17 cellular contexts compared by ENCODE assay signal in the genomic region with DNA sequence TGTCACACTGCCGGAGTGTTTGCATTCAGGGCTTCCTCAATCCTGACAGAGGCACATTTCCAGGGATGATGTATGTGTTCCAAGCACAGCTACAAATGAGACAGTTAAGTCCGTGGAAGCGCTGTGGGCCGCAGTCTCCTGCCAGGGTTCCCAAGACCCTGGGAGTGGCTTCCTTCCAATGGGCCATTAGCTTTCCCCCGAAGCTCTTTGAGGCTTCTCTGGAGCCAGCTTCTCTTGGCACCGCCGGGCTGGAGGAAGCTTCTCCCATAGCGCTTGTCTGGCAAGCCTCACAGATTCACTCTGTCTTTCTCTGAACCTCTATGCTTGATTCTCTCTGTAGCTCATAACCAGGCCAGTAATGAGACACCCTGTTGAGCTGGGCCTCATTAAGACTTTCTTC.
"Had no signal": no experiment of that assay in that cellular context is flagged by ENCODE, and none has a peak within 500 bp of the region (broad histone marks: within the 10 kb centered on the region; RNA-seq: fewer than 3 reads in every experiment).

No MANE protein-coding gene starts in this region.

- H3K4me3 ChIP-seq: adrenal gland, suprapubic skin, transverse colon, uterus had no signal

- H3K27ac ChIP-seq: adrenal gland, brain microvascular endothelial cell, parathyroid adenoma, suprapubic skin, transverse colon, uterus had no signal

- ATAC-seq: activated CD4-positive, alpha-beta T cell treated with anti-CD3 and anti-CD28 coated beads for 36 hours; activated naive CD4-positive, alpha-beta T cell treated with anti-CD3 and anti-CD28 coated beads, Interleukin-2, amount 50 U/mL, for 72 hours; left cardiac atrium; naive thymus-derived CD8-positive, alpha-beta T cell; T-cell; WTC11 had no signal

- DNase-seq: activated CD4-positive, alpha-beta T cell treated with anti-CD3 and anti-CD28 coated beads for 36 hours; activated CD4-positive, alpha-beta T cell treated with anti-CD3 and anti-CD28 coated beads, Interleukin-2, amount 50 U/mL, for 48 hours; activated gamma-delta T cell treated with Interleukin-2 at 50 U/mL for 16 hours; adrenal gland; brain microvascular endothelial cell; foreskin melanocyte; left cardiac atrium; mesendoderm; naive thymus-derived CD8-positive, alpha-beta T cell; SK-N-SH; T-cell; transverse colon; uterus had no signal

- H3K27me3 ChIP-seq: adrenal gland, brain microvascular endothelial cell, suprapubic skin, transverse colon, uterus had no signal
